8 cellular contexts compared by ENCODE assay signal in the genomic region with DNA sequence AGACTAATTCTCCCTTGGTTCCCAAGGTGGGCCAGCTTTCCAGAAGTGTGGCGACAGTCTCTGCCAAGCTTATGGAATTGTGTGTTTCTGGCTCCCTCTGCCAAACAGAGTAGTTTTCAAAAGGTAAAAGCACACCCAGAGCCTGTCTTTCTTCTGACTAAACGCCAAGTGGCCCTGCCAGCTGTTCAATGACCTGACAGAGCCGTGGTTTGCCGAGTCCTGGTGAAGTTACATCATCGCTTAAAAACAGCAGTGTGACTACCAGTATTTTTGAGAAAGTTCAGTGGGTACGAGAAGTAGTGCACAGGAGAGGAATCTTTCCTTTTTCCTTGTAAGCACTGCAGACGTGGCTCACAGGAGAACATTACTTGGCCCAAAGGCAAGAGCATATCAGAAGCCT. TPM values are rescaled to one million over a fixed set of nuclear protein-coding genes. Genes with fewer than 3 reads are reported as not detected.
DNase-seq lines count a peak whose midpoint lies in the region; ATAC-seq, FAIRE-seq and TF ChIP-seq lines count a peak whose summit lies in the region.

No MANE protein-coding gene starts in this region.

- H3K4me3 Mint-ChIP-seq in T-helper 1 cell treated with Interleukin-12 subunit alpha and Interleukin-12 subunit beta and Interleukin-4 antibody, amounts not matched to agents 30 μg/mL and 1 μg/mL, for 36 hours, result peak overlapping the region; percentile 82

- whole genome bisulfite sequencing in pancreas, 2 donors, result 10 to 11% methylated on average over 7 of the region's 7 CpGs

- H3K27ac Mint-ChIP-seq in T-helper 1 cell treated with Interleukin-12 subunit alpha and Interleukin-12 subunit beta and Interleukin-4 antibody, amounts not matched to agents 30 μg/mL and 1 μg/mL, for 36 hours, result no peak overlapping the region

- no peaks in the 10 kb centered on the region for H3K9me3 ChIP-seq in fibroblast of lung (ENCODE audit: control insufficient read depth, insufficient read depth, low read depth, low read length)
- no peaks in the 10 kb centered on the region for H3K9me3 ChIP-seq in pancreas

- H3K4me1 Mint-ChIP-seq in T-helper 1 cell treated with Interleukin-12 subunit alpha and Interleukin-12 subunit beta and Interleukin-4 antibody, amounts not matched to agents 30 μg/mL and 1 μg/mL, for 36 hours (ENCODE audit: low read depth), result peaks cover 24% of the 10 kb centered on the region

- H3K27ac ChIP-seq in fibroblast of lung (ENCODE audit: insufficient read depth, low read length) (peak overlapping the region; percentile 97), pancreas (peak overlapping the region; percentile 96 to 100 (median 98))

- peaks cover 1% of the 10 kb centered on the region for H3K79me2 ChIP-seq in fibroblast of lung (ENCODE audit: control insufficient read depth, insufficient read depth, low read length)

- peaks cover 23% of the 10 kb centered on the region for H3K4me1 ChIP-seq in fibroblast of lung (ENCODE audit: control insufficient read depth, extremely low read depth, insufficient read depth, low read length)
- H3K4me1 ChIP-seq in pancreas, result peaks cover 36 to 50% (median 48%) of the 10 kb centered on the region in 3 donors

- H3K9ac ChIP-seq in fibroblast of lung (ENCODE audit: insufficient read depth, low read length), result peak overlapping the region; percentile 45

- H2AFZ ChIP-seq in fibroblast of lung (ENCODE audit: low read length), result no peak overlapping the region

- peak overlapping the region; percentile 96 for H3K4me2 ChIP-seq in fibroblast of lung (ENCODE audit: extremely low read depth, insufficient read depth, low read length)

- peak overlapping the region in 1 of 4 experiments; percentile 81 for H3K4me3 ChIP-seq in fibroblast of lung (replicated peaks in 1 of 4; ENCODE audit: control extremely low read depth in 1 of 4, insufficient read depth in 1 of 4, low read depth in 3 of 4, low read length in 4 of 4)
- H3K4me3 ChIP-seq in pancreas, result peak overlapping the region in 3 of 4 donors; percentile 83 to 87 (median 85)

- intact Hi-C loops in pancreas (cut with DNase I), result no loop called here

- H3K27me3 ChIP-seq in fibroblast of lung (ENCODE audit: control insufficient read depth, insufficient read depth, low read length), result no peaks in the 10 kb centered on the region
- H3K27me3 ChIP-seq in pancreas, result no peaks in the 10 kb centered on the region

- H3K36me3 ChIP-seq in fibroblast of lung (ENCODE audit: control insufficient read depth, insufficient read depth, low read length) (no peaks in the 10 kb centered on the region), pancreas (no peaks in the 10 kb centered on the region)

- H3K9me3 Mint-ChIP-seq in T-helper 1 cell treated with Interleukin-12 subunit alpha and Interleukin-12 subunit beta and Interleukin-4 antibody, amounts not matched to agents 30 μg/mL and 1 μg/mL, for 36 hours, result no peaks in the 10 kb centered on the region

- DNase-seq in T-helper 1 cell, result no peak
- DNase-seq in SIG-M5 (lab: John Stamatoyannopoulos, UW), result peak; percentile 41
- peak; percentile 87 to 89 for DNase-seq in fibroblast of lung (ENCODE audit: low read depth in 2 of 2)
- peak in 5 of 6 donors; percentile 76 to 87 (median 85) for DNase-seq in pancreas
- DNase-seq in HPDE6-E6E7 (ENCODE audit: extremely low spot score), result no peak
- DNase-seq in Kasumi-1 (lab: John Stamatoyannopoulos, UW), result no peak
- no peak for DNase-seq in NCI-H187 treated with DMSO at 0.1 percent for 48 hours (lab: John Stamatoyannopoulos, UW)

- ATAC-seq in pancreas, result peak; percentile 45 to 58 (median 49)

- H3K36me3 Mint-ChIP-seq in T-helper 1 cell treated with Interleukin-12 subunit alpha and Interleukin-12 subunit beta and Interleukin-4 antibody, amounts not matched to agents 30 μg/mL and 1 μg/mL, for 36 hours (ENCODE audit: low read depth), result no peaks in the 10 kb centered on the region

- no peaks in the 10 kb centered on the region for H3K27me3 Mint-ChIP-seq in T-helper 1 cell treated with Interleukin-12 subunit alpha and Interleukin-12 subunit beta and Interleukin-4 antibody, amounts not matched to agents 30 μg/mL and 1 μg/mL, for 36 hours (ENCODE audit: low read depth)

- TF ChIP-seq CTCF in fibroblast of lung (conservative IDR thresholded peaks at IDR 0.05 in 1 of 2, IDR thresholded peaks at IDR 0.05 in 1 of 2; ENCODE audit: low read depth in 1 of 2, low read length in 2 of 2), result no peak
- TF ChIP-seq CTCF in pancreas (IDR thresholded peaks at IDR 0.05), result no peak

- FAIRE-seq in pancreas (lab: Jason Lieb, UNC), result no peak

- no peaks in the 10 kb centered on the region for H4K20me1 ChIP-seq in fibroblast of lung (ENCODE audit: control insufficient read depth, extremely low read depth, insufficient read depth, low read length)

RNA-seq across cellular contexts. Expression of gene PER2, which starts 1.9 kb away (rescaled TPM):
- 2.1 and 4.6 TPM in 2 replicates for total RNA-seq in fibroblast of lung
- 1.9 and 2.6 TPM in 2 replicates for polyA plus RNA-seq in fibroblast of lung
- polyA plus RNA-seq in fibroblast of lung (2012), result 1.7 and 2.4 TPM in 2 replicates
- 3.8 and 17.2 TPM in 2 replicates for polyA minus RNA-seq in fibroblast of lung (ENCODE audit: low replicate concordance)
- 10 to 100 TPM in 2 of 6 donors, 1 to 10 TPM in 4; 7.8 to 11.7 (median 9.3) TPM for total RNA-seq in pancreas
- 10 to 100 TPM in 1 of 2 donors, 1 to 10 TPM in 1; 6.9 to 12.2 TPM for polyA plus RNA-seq in pancreas

RNA-seq across cellular contexts. Expression of gene TRAF3IP1, which starts 33.8 kb away (rescaled TPM):
- total RNA-seq in fibroblast of lung (7.7 and 9.2 TPM in 2 replicates), pancreas (10 to 100 TPM in 1 of 6 donors, 1 to 10 TPM in 5; 4.9 to 10.3 (median 7.9) TPM)
- polyA plus RNA-seq in fibroblast of lung (3.9 and 4.9 TPM in 2 replicates), pancreas (1 to 10 TPM; 4.7 to 7.0 TPM)
- polyA plus RNA-seq in fibroblast of lung (2012), result 11.9 and 16.9 TPM in 2 replicates
- polyA minus RNA-seq in fibroblast of lung (ENCODE audit: low replicate concordance), result 8.9 and 20.9 TPM in 2 replicates

RNA-seq across cellular contexts. Expression of gene HES6, which starts 46.7 kb away (rescaled TPM):
- 3.6 and 4.1 TPM in 2 replicates for total RNA-seq in fibroblast of lung
- polyA plus RNA-seq in fibroblast of lung, result 0.82 and 0.91 TPM in 2 replicates
- polyA plus RNA-seq in fibroblast of lung (2012), result 1.9 TPM in 2 replicates
- polyA minus RNA-seq in fibroblast of lung (ENCODE audit: low replicate concordance), result 0.63 TPM in 1 of 2 replicates, not detected in the other
- total RNA-seq in pancreas, result 10 to 100 TPM in 4 of 6 donors, 1 to 10 TPM in 2; 4.9 to 18.9 (median 16.0) TPM
- polyA plus RNA-seq in pancreas, result 10 to 100 TPM; 11.1 to 22.7 TPM

Comparison
In these comparisons a context has a peak if more than half of its experiments do, and no peak if none do; other contexts are left out.
1. DNase-seq: peak in SIG-M5 (single experiment), fibroblast of lung (2 of 2) and pancreas (5 of 6); none in T-helper 1 cell (0 of 5), HPDE6-E6E7 (single experiment), Kasumi-1 (0 of 2) and NCI-H187 treated with DMSO at 0.1 percent for 48 hours (single experiment).